In genomic region chr16:21312863-21313372, GRCh38 we compare ENCODE assay signal across 14 cellular contexts. TPM values are rescaled to one million over a fixed set of nuclear protein-coding genes. Genes with fewer than 3 reads are reported as not detected.
DNase-seq lines count a peak whose midpoint lies in the region; ATAC-seq, FAIRE-seq and TF ChIP-seq lines count a peak whose summit lies in the region.
"Not testable (repeated sequence)": the region's sequence is repeated elsewhere in the genome, so short reads cannot be mapped to it uniquely, and the experiment has no call there.
"Had no signal": no experiment of that assay in that cellular context is flagged by ENCODE, and none has a peak within 500 bp of the region (broad histone marks: within the 10 kb centered on the region; RNA-seq: fewer than 3 reads in every experiment).

No MANE protein-coding gene starts in this region.

- H4K20me1 ChIP-seq in H9 (ENCODE audit: control insufficient read depth, insufficient read depth, insufficient read length); HepG2 (ENCODE audit: insufficient read depth, low read length): not testable (repeated sequence)

- H2BK120ac ChIP-seq in H9 (ENCODE audit: low read depth, low read length, poor library complexity, severe bottlenecking); mesenchymal stem cell (ENCODE audit: low read depth, low read length); neuronal stem cell (ENCODE audit: low read depth, low read length): not testable (repeated sequence)

- not testable (repeated sequence) for H3K79me2 ChIP-seq in H9 (ENCODE audit: insufficient read depth, low read length); HepG2 (ENCODE audit: insufficient read depth, low read length)

- H3K79me1 ChIP-seq in H9 (ENCODE audit: insufficient read depth, low read depth, low read length, poor library complexity, severe bottlenecking); mesenchymal stem cell (replicated peaks; ENCODE audit: low read length, poor library complexity, severe bottlenecking); neuronal stem cell (ENCODE audit: low read depth, low read length): not testable (repeated sequence)

- H3K27me3 ChIP-seq in H9 (ENCODE audit: insufficient read depth, low read length); HepG2 (ENCODE audit: control insufficient read depth in 1 of 2, insufficient read depth in 2 of 2, low read length in 2 of 2); mesenchymal stem cell (ENCODE audit: control insufficient read depth in 1 of 2, insufficient read depth in 1 of 2, low read length in 2 of 2); neuronal stem cell (ENCODE audit: control insufficient read depth in 3 of 3, insufficient read depth in 3 of 3, low read depth in 1 of 3, low read length in 3 of 3): not testable (repeated sequence)

- H3K36me3 Mint-ChIP-seq in H9 (ENCODE audit: insufficient read depth in 1 of 3, low read depth in 3 of 3), result not testable (repeated sequence)

- H3K4me1 Mint-ChIP-seq in H9, result not testable (repeated sequence)

- H3T11ph ChIP-seq in H9 (ENCODE audit: low read length), result not testable (repeated sequence)

- H4K91ac ChIP-seq in H9 (ENCODE audit: insufficient read length, low read depth, low read length); neuronal stem cell (ENCODE audit: low read depth, low read length, poor library complexity): not testable (repeated sequence)
- H4K91ac ChIP-seq in mesenchymal stem cell (ENCODE audit: low read length), result peak overlapping the region; percentile 39

- not testable (repeated sequence) for H3K4me1 ChIP-seq in H9 (ENCODE audit: insufficient read depth, low read length); HepG2 (ENCODE audit: insufficient read depth, low read length); mesenchymal stem cell (ENCODE audit: control insufficient read depth, insufficient read depth, low read depth, low read length); neuronal stem cell (ENCODE audit: control insufficient read depth in 2 of 2, insufficient read depth in 1 of 2, low read depth in 1 of 2, low read length in 2 of 2)

- not testable (repeated sequence) for H2AK5ac ChIP-seq in H9 (ENCODE audit: insufficient read length, low read length); mesenchymal stem cell (ENCODE audit: low read length, severe bottlenecking); neuronal stem cell (ENCODE audit: low read depth, low read length)

- H2BK12ac ChIP-seq in H9 (ENCODE audit: insufficient read length, low read depth, low read length); mesenchymal stem cell (ENCODE audit: low read length in 2 of 2); neuronal stem cell (ENCODE audit: low read length): not testable (repeated sequence)

- intact Hi-C loops in HepG2 (cut with micrococcal nuclease; ENCODE audit: unreplicated experiment), result not testable (repeated sequence)

- H3K27ac Mint-ChIP-seq in H9, result not testable (repeated sequence)

- not testable (repeated sequence) for BruUV-seq in HepG2 (replicated peaks; lab: Mats Ljungman, UMichigan)

- H3K14ac ChIP-seq in H9 (ENCODE audit: insufficient read depth, low read length); mesenchymal stem cell (ENCODE audit: low read length in 2 of 2): not testable (repeated sequence)
- peak overlapping the region; percentile 21 for H3K14ac ChIP-seq in neuronal stem cell (ENCODE audit: low read length)

- H3K9me3 Mint-ChIP-seq in H9, result not testable (repeated sequence)

- not testable (repeated sequence) for H3K27me3 Mint-ChIP-seq in H9 (ENCODE audit: low read depth)

- H2BK15ac ChIP-seq in H9 (ENCODE audit: low read depth, low read length), result 0 out of 2 replicates have a peak overlapping the region, but pooled peaks have one; percentile 80
- not testable (repeated sequence) for H2BK15ac ChIP-seq in mesenchymal stem cell (ENCODE audit: low read depth, poor library complexity, severe bottlenecking); neuronal stem cell (ENCODE audit: low read length)

- TF ChIP-seq CTCF in H9 (conservative IDR thresholded peaks at IDR 0.05); HepG2 (CRISPR knock-in tag; IDR thresholded peaks at IDR 0.05): not testable (repeated sequence)

- POLR2A ChIA-PET in HepG2 (lab: Yijun Ruan, JAX), result not testable (repeated sequence)

- not testable (repeated sequence) for H3K36me3 ChIP-seq in HepG2 (replicated peaks in 1 of 2; ENCODE audit: control insufficient read depth in 1 of 2, insufficient read depth in 2 of 2, low read length in 2 of 2); mesenchymal stem cell (ENCODE audit: control insufficient read depth in 1 of 2, insufficient read depth in 2 of 2, low read depth in 1 of 2, low read length in 2 of 2); neuronal stem cell (replicated peaks in 1 of 2; ENCODE audit: control insufficient read depth in 2 of 2, insufficient read depth in 2 of 2, low read length in 2 of 2)

- in situ Hi-C loops in HepG2 (cut with HindIII; ENCODE audit: extremely low pct_ligation_motif_present, low pct_unique_long_range_greater_than_20kb), result loop anchor here (25.0 kb wide), 1 partner anchor 249 kb away; no protein-coding TSS in a partner anchor

- not testable (repeated sequence) for H3K9me3 ChIP-seq in H9 (ENCODE audit: control insufficient read depth, low read depth, low read length); HepG2 (ENCODE audit: low read length); mesenchymal stem cell (ENCODE audit: control insufficient read depth, low read length); neuronal stem cell (replicated peaks in 1 of 2; ENCODE audit: control insufficient read depth in 2 of 2, insufficient read depth in 1 of 2, low read depth in 1 of 2, low read length in 2 of 2)

- not testable (repeated sequence) for H3K27ac ChIP-seq in H9 (ENCODE audit: insufficient read length, low read depth, low read length); HepG2 (ENCODE audit: extremely low read length, insufficient read depth, low read length); mesenchymal stem cell (ENCODE audit: low read length, poor library complexity, severe bottlenecking); neuronal stem cell (replicated peaks; ENCODE audit: low read length)

- not testable (repeated sequence) for H2AFZ ChIP-seq in H9 (ENCODE audit: low read length); HepG2 (ENCODE audit: low read length); mesenchymal stem cell (ENCODE audit: low read depth, low read length); neuronal stem cell (ENCODE audit: low read length)

- not testable (repeated sequence) for H2BK20ac ChIP-seq in H9 (ENCODE audit: low read depth, low read length, poor library complexity, severe bottlenecking)

- TF ChIP-seq EP300 in HepG2 (IDR thresholded peaks at IDR 0.05; ENCODE audit: low read depth in 2 of 2, low read length in 2 of 2); HepG2 (CRISPR knock-in tag; IDR thresholded peaks at IDR 0.05; ENCODE audit: borderline replicate concordance): not testable (repeated sequence)

- not testable (repeated sequence) for TF ChIP-seq POLR2A in HepG2 (IDR thresholded peaks at IDR 0.05; ENCODE audit: insufficient read depth in 1 of 2, low read depth in 2 of 2, low read length in 2 of 2)

- H3K4me2 ChIP-seq in H9 (ENCODE audit: insufficient read depth, insufficient read length, low read length); HepG2 (ENCODE audit: low read depth, low read length); mesenchymal stem cell (ENCODE audit: low read length, poor library complexity, severe bottlenecking); neuronal stem cell (ENCODE audit: insufficient read depth, low read length, poor library complexity, severe bottlenecking): not testable (repeated sequence)

- not testable (repeated sequence) for H3K23ac ChIP-seq in H9 (ENCODE audit: insufficient read length, low read depth, low read length); mesenchymal stem cell (ENCODE audit: low read length in 2 of 2); neuronal stem cell (ENCODE audit: low read depth, low read length, poor library complexity)

- H3K9ac ChIP-seq in H9 (ENCODE audit: extremely low read depth, insufficient read length, low read length); HepG2 (ENCODE audit: insufficient read depth, low read depth, low read length); mesenchymal stem cell (ENCODE audit: low read length); neuronal stem cell (ENCODE audit: low read depth, low read length, poor library complexity): not testable (repeated sequence)

- not testable (repeated sequence) for H3K56ac ChIP-seq in H9 (ENCODE audit: insufficient read length, low read depth, low read length)

- H3K23me2 ChIP-seq in H9 (ENCODE audit: insufficient read length, low read depth, low read length, poor library complexity, severe bottlenecking), result not testable (repeated sequence)

- WGBS in H9 (ENCODE audit: extremely low coverage, insufficient read length, low lambda C conversion rate), result no CpG with 5 or more reads among the region's 25 CpGs
- 96% methylated on average over 23 of the region's 25 CpGs for WGBS in HepG2 (ENCODE audit: low lambda C conversion rate)
- 98% methylated on average over 24 of the region's 25 CpGs for WGBS in mesenchymal stem cell
- WGBS in neuronal stem cell (ENCODE audit: extremely low coverage in 2 of 2, insufficient read length in 2 of 2, insufficient replicate concordance in 1 of 2), 2 donors, result no CpG with 5 or more reads among the region's 25 CpGs

- H4K8ac ChIP-seq in H9 (replicated peaks; ENCODE audit: insufficient read length, low read depth, low read length); mesenchymal stem cell (ENCODE audit: low read length); neuronal stem cell (ENCODE audit: low read depth, low read length): not testable (repeated sequence)

- DNase-seq in H9; HepG2 (ENCODE audit: low spot score); mesenchymal stem cell; neuronal stem cell (ENCODE audit: low spot score): not testable (repeated sequence)

- not testable (repeated sequence) for H2BK5ac ChIP-seq in H9 (ENCODE audit: insufficient read length, low read length); mesenchymal stem cell (ENCODE audit: low read depth, low read length, poor library complexity, severe bottlenecking); neuronal stem cell (ENCODE audit: low read length)

- not testable (repeated sequence) for TF ChIP-seq RAD21 in HepG2 (CRISPR knock-in tag; IDR thresholded peaks at IDR 0.05)

- not testable (repeated sequence) for H3K18ac ChIP-seq in H9 (ENCODE audit: insufficient read length, low read depth, low read length); mesenchymal stem cell (ENCODE audit: low read depth in 1 of 2, low read length in 2 of 2); neuronal stem cell (ENCODE audit: low read length)

- not testable (repeated sequence) for H3K4me3 ChIP-seq in HepG2 (replicated peaks in 1 of 3; ENCODE audit: insufficient read depth in 1 of 3, low read depth in 2 of 3, low read length in 3 of 3); mesenchymal stem cell (ENCODE audit: insufficient read depth in 1 of 2, low read depth in 1 of 2, low read length in 2 of 2); neuronal stem cell (ENCODE audit: low read length in 2 of 2)

- not testable (repeated sequence) for H3K4ac ChIP-seq in H9 (ENCODE audit: low read depth, low read length); mesenchymal stem cell (ENCODE audit: low read depth in 1 of 2, low read length in 2 of 2); neuronal stem cell (ENCODE audit: low read length)

- H3K4me3 Mint-ChIP-seq in H9, result not testable (repeated sequence)

- H4K5ac ChIP-seq in H9 (ENCODE audit: insufficient read length, low read depth, low read length), result not testable (repeated sequence)

- ATAC-seq in HepG2, result not testable (repeated sequence)

- FAIRE-seq in HepG2 (lab: Jason Lieb, UNC), result not testable (repeated sequence)

- CTCF ChIA-PET in HepG2 (lab: Yijun Ruan, JAX; ENCODE audit: low intra/inter-chr PET ratio, low total read pairs), result not testable (repeated sequence)

RNA-seq across cellular contexts. Expression of gene CRYM, which starts 34.8 kb away (rescaled TPM):
- total RNA-seq in H9 (2021) (16.4 and 17.8 TPM in 2 replicates), HepG2 (2016; rRNA removed; fragmentation: Illumina TruSeq; extraction: Trizol) (1.9 and 2.4 TPM in 2 replicates)
- total RNA-seq in HepG2 (2016; cell fraction: cytosol; rRNA removed; fragmentation: Illumina TruSeq; extraction: Trizol; ENCODE audit: low read depth), result 0.53 and 0.91 TPM in 2 replicates
- total RNA-seq in HepG2 (2016; cell fraction: insoluble cytoplasmic fraction; rRNA removed; fragmentation: Illumina TruSeq; extraction: Trizol), result 1.5 and 2.2 TPM in 2 replicates
- total RNA-seq in HepG2 (2016; cell fraction: membrane; rRNA removed; fragmentation: Illumina TruSeq; extraction: Trizol), result 0.45 and 0.74 TPM in 2 replicates
- total RNA-seq in HepG2 (2016; cell fraction: nucleus; rRNA removed; fragmentation: Illumina TruSeq; extraction: Trizol), result 0.71 and 0.72 TPM in 2 replicates
- polyA plus RNA-seq in HepG2 (2011; rRNA removed), result 2.2 and 2.6 TPM in 2 replicates
- polyA plus RNA-seq in HepG2 (2011; cell fraction: cytosol; rRNA removed), result 2.3 and 2.5 TPM in 2 replicates
- polyA plus RNA-seq in HepG2 (2011; cell fraction: nucleus; rRNA removed), result 3.8 and 5.1 TPM in 2 replicates
- 3.1 and 5.2 TPM in 2 replicates for polyA plus RNA-seq in HepG2 (2012)
- polyA plus RNA-seq in HepG2 (2016; cell fraction: cytosol; fragmentation: Illumina TruSeq; extraction: Trizol; ENCODE audit: low read depth), result 0.28 and 1.1 TPM in 2 replicates
- 2.0 TPM in 2 replicates for polyA plus RNA-seq in HepG2 (2016; cell fraction: insoluble cytoplasmic fraction; fragmentation: Illumina TruSeq; extraction: Trizol; ENCODE audit: low read depth)
- 0.23 and 0.62 TPM in 2 replicates for polyA plus RNA-seq in HepG2 (2016; cell fraction: membrane; fragmentation: Illumina TruSeq; extraction: Trizol; ENCODE audit: low read depth)
- polyA plus RNA-seq in HepG2 (2016; cell fraction: nucleus; fragmentation: Illumina TruSeq; extraction: Trizol; ENCODE audit: insufficient read depth, low read depth), result 1.6 and 2.0 TPM in 2 replicates
- 2.0 TPM in 1 of 2 replicates, not detected in the other for polyA minus RNA-seq in HepG2 (2011; rRNA and poly(A)+ RNA removed; ENCODE audit: low replicate concordance)
- polyA minus RNA-seq in HepG2 (2011; cell fraction: cytosol; rRNA and poly(A)+ RNA removed), result 0.69 and 3.2 TPM in 2 replicates
- polyA minus RNA-seq in HepG2 (2011; cell fraction: nucleus; rRNA and poly(A)+ RNA removed), result 0.52 and 0.87 TPM in 2 replicates
- not detected for polyA plus RNA-seq in mesenchymal stem cell (2013, experiment 1 of 2)
- polyA plus RNA-seq in mesenchymal stem cell (2013, experiment 2 of 2), result 0.07 TPM
- polyA plus RNA-seq in neuronal stem cell (2013, experiment 1 of 2), result 1.4 TPM
- 1.6 TPM for polyA plus RNA-seq in neuronal stem cell (2013, experiment 2 of 2)
- total RNA-seq: A673; Caco-2; CD4-positive, alpha-beta memory T cell; CD4-positive, alpha-beta T cell; CD4-positive, CD25-positive, alpha-beta regulatory T cell; CD8-positive, alpha-beta memory T cell; CD8-positive, alpha-beta T cell; Daoy had no signal
- polyA plus RNA-seq: BJ; CD14-positive monocyte; CD4-positive, alpha-beta memory T cell; CD4-positive, CD25-positive, alpha-beta regulatory T cell; CD8-positive, alpha-beta memory T cell had no signal
